Comparison of ENCODE assay signal across 1 cellular context in genomic region chr10:102422586-102423129, GRCh38.
TF ChIP-seq lines count a peak whose summit lies in the region.

No MANE protein-coding gene starts in this region.

TF ChIP-seq in HepG2, 621 proteins besides CTCF, POLR2A, EP300 and RAD21 (continued from another document and continues in another):
- TF ChIP-seq SOX6 (IDR thresholded peaks at IDR 0.05), result no peak
- TF ChIP-seq SOX6 (CRISPR knock-in tag; IDR thresholded peaks at IDR 0.05), result no peak
- TF ChIP-seq MYNN (CRISPR knock-in tag; IDR thresholded peaks at IDR 0.05; ENCODE audit: low read depth), result no peak; the same call in 1 of the 2 replicates
- TF ChIP-seq TCF12 (IDR thresholded peaks at IDR 0.05), result no peak
- TF ChIP-seq TCF12 (CRISPR knock-in tag; IDR thresholded peaks at IDR 0.05), result no peak
- no peak for TF ChIP-seq SMYD3 (CRISPR knock-in tag; IDR thresholded peaks at IDR 0.05)
- TF ChIP-seq, protein P1, sequence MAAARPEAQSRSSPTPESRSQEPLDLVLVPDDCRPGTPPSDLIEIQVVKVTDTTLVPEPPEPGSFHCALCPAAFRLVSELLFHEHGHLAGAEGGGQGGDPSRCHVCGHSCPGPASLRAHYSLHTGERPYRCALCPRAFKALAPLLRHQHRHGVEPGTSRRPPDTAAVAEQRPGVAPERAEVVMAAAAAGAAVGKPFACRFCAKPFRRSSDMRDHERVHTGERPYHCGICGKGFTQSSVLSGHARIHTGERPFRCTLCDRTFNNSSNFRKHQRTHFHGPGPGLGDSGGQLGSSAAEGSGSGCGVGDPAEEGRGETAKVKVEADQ (CRISPR knock-in tag; IDR thresholded peaks at IDR 0.05; ENCODE audit: borderline replicate concordance), result no peak
- peak; percentile 54; the same call in 1 of the 2 replicates for TF ChIP-seq MXD1 (CRISPR knock-in tag; IDR thresholded peaks at IDR 0.05)
- no peak for TF ChIP-seq SIX4 (CRISPR knock-in tag; IDR thresholded peaks at IDR 0.05)
- TF ChIP-seq KDM4B (CRISPR knock-in tag; IDR thresholded peaks at IDR 0.05), result peak; percentile 87; the same call in 1 of the 2 replicates
- no peak for TF ChIP-seq AGO2 (optimal IDR thresholded peaks at IDR 0.05; ENCODE audit: low read depth, low read length)
- TF ChIP-seq ZMYM2 (CRISPR knock-in tag; IDR thresholded peaks at IDR 0.05), result peak; percentile 84
- TF ChIP-seq, protein P2, sequence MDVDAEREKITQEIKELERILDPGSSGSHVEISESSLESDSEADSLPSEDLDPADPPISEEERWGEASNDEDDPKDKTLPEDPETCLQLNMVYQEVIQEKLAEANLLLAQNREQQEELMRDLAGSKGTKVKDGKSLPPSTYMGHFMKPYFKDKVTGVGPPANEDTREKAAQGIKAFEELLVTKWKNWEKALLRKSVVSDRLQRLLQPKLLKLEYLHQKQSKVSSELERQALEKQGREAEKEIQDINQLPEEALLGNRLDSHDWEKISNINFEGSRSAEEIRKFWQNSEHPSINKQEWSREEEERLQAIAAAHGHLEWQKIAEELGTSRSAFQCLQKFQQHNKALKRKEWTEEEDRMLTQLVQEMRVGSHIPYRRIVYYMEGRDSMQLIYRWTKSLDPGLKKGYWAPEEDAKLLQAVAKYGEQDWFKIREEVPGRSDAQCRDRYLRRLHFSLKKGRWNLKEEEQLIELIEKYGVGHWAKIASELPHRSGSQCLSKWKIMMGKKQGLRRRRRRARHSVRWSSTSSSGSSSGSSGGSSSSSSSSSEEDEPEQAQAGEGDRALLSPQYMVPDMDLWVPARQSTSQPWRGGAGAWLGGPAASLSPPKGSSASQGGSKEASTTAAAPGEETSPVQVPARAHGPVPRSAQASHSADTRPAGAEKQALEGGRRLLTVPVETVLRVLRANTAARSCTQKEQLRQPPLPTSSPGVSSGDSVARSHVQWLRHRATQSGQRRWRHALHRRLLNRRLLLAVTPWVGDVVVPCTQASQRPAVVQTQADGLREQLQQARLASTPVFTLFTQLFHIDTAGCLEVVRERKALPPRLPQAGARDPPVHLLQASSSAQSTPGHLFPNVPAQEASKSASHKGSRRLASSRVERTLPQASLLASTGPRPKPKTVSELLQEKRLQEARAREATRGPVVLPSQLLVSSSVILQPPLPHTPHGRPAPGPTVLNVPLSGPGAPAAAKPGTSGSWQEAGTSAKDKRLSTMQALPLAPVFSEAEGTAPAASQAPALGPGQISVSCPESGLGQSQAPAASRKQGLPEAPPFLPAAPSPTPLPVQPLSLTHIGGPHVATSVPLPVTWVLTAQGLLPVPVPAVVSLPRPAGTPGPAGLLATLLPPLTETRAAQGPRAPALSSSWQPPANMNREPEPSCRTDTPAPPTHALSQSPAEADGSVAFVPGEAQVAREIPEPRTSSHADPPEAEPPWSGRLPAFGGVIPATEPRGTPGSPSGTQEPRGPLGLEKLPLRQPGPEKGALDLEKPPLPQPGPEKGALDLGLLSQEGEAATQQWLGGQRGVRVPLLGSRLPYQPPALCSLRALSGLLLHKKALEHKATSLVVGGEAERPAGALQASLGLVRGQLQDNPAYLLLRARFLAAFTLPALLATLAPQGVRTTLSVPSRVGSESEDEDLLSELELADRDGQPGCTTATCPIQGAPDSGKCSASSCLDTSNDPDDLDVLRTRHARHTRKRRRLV (CRISPR knock-in tag; IDR thresholded peaks at IDR 0.05), result no peak
- TF ChIP-seq ZNF10 (CRISPR knock-in tag; IDR thresholded peaks at IDR 0.05; ENCODE audit: borderline replicate concordance, low read depth), result no peak
- no peak for TF ChIP-seq AKNA (CRISPR knock-in tag; IDR thresholded peaks at IDR 0.05; ENCODE audit: borderline replicate concordance)
- TF ChIP-seq ZNF564 (CRISPR knock-in tag; IDR thresholded peaks at IDR 0.05), result peak; percentile 83
- no peak for TF ChIP-seq ZFAT (CRISPR knock-in tag; conservative IDR thresholded peaks at IDR 0.05)
- 0 out of 2 replicates have a peak, but pooled peaks have one; percentile 41 for TF ChIP-seq ZBTB42 (CRISPR knock-in tag; IDR thresholded peaks at IDR 0.05)
- 0 out of 2 replicates have a peak, but pooled peaks have one; percentile 57 for TF ChIP-seq THAP8 (CRISPR knock-in tag; IDR thresholded peaks at IDR 0.05; ENCODE audit: borderline replicate concordance)
- peak; percentile 82; the same call in 1 of the 3 replicates for TF ChIP-seq MXI1 (IDR thresholded peaks at IDR 0.05; ENCODE audit: borderline replicate concordance, low read depth, low read length)
- peak; percentile 67; the same call in 1 of the 2 replicates for TF ChIP-seq ZBTB8A (CRISPR knock-in tag; IDR thresholded peaks at IDR 0.05; ENCODE audit: borderline replicate concordance, low read depth)
- no peak for TF ChIP-seq BCL3 (CRISPR knock-in tag; IDR thresholded peaks at IDR 0.05)
- TF ChIP-seq, protein P3, sequence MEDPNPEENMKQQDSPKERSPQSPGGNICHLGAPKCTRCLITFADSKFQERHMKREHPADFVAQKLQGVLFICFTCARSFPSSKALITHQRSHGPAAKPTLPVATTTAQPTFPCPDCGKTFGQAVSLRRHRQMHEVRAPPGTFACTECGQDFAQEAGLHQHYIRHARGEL (CRISPR knock-in tag; IDR thresholded peaks at IDR 0.05), result no peak
- TF ChIP-seq HNRNPH1 (optimal IDR thresholded peaks at IDR 0.05; ENCODE audit: low read depth, low read length), result no peak
- peak; percentile 34; the same call in 1 of the 2 replicates for TF ChIP-seq POLR2AphosphoS5 (IDR thresholded peaks at IDR 0.05; ENCODE audit: low read depth, low read length)
- no peak for TF ChIP-seq SKI (IDR thresholded peaks at IDR 0.05; ENCODE audit: partially characterized antibody)
- TF ChIP-seq CEBPG (CRISPR knock-in tag; IDR thresholded peaks at IDR 0.05), result peak; percentile 47; the same call in 1 of the 2 replicates
- TF ChIP-seq, protein P4, sequence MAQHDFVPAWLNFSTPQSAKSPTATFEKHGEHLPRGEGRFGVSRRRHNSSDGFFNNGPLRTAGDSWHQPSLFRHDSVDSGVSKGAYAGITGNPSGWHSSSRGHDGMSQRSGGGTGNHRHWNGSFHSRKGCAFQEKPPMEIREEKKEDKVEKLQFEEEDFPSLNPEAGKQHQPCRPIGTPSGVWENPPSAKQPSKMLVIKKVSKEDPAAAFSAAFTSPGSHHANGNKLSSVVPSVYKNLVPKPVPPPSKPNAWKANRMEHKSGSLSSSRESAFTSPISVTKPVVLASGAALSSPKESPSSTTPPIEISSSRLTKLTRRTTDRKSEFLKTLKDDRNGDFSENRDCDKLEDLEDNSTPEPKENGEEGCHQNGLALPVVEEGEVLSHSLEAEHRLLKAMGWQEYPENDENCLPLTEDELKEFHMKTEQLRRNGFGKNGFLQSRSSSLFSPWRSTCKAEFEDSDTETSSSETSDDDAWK (CRISPR knock-in tag; IDR thresholded peaks at IDR 0.05), result no peak
- TF ChIP-seq NFYB (CRISPR knock-in tag; IDR thresholded peaks at IDR 0.05), result no peak; the same call in 1 of the 2 replicates
- peak; percentile 74 for TF ChIP-seq KAT8 (CRISPR knock-in tag; IDR thresholded peaks at IDR 0.05)
- TF ChIP-seq ZNF570 (CRISPR knock-in tag; IDR thresholded peaks at IDR 0.05; ENCODE audit: borderline replicate concordance), result no peak; the same call in 1 of the 2 replicates
- TF ChIP-seq NR3C1 (CRISPR knock-in tag; IDR thresholded peaks at IDR 0.05), result no peak
- peak; percentile 41 for TF ChIP-seq RBM22 (optimal IDR thresholded peaks at IDR 0.05; ENCODE audit: low read length)
- no peak for TF ChIP-seq USF2 (IDR thresholded peaks at IDR 0.05; ENCODE audit: low read depth, low read length)
- TF ChIP-seq USF2 (CRISPR knock-in tag; IDR thresholded peaks at IDR 0.05; ENCODE audit: borderline replicate concordance), result no peak
- no peak for TF ChIP-seq CENPX (CRISPR knock-in tag; IDR thresholded peaks at IDR 0.05)
- TF ChIP-seq ZNF296 (CRISPR knock-in tag; conservative IDR thresholded peaks at IDR 0.05), result peak; percentile 75; the same call in 1 of the 2 replicates
- TF ChIP-seq BCL6 (CRISPR knock-in tag; IDR thresholded peaks at IDR 0.05), result peak; percentile 42; the same call in 1 of the 2 replicates
- no peak for TF ChIP-seq ZBTB37 (CRISPR knock-in tag; IDR thresholded peaks at IDR 0.05)
- no peak for TF ChIP-seq ARNT (IDR thresholded peaks at IDR 0.05)
- no peak; the same call in 1 of the 2 replicates for TF ChIP-seq ZNF460 (CRISPR knock-in tag; IDR thresholded peaks at IDR 0.05; ENCODE audit: borderline replicate concordance)
- peak; percentile 87 for TF ChIP-seq ZNF430 (CRISPR knock-in tag; IDR thresholded peaks at IDR 0.05)
- TF ChIP-seq ZSCAN22 (CRISPR knock-in tag; IDR thresholded peaks at IDR 0.05), result no peak
